In genomic region chr2:69469375-69469774, GRCh38 we compare ENCODE assay signal across 14 cellular contexts. TPM values are rescaled to one million over a fixed set of nuclear protein-coding genes. Genes with fewer than 3 reads are reported as not detected.
DNase-seq lines count a peak whose midpoint lies in the region; ATAC-seq and TF ChIP-seq lines count a peak whose summit lies in the region.
"Had no signal": no experiment of that assay in that cellular context is flagged by ENCODE, and none has a peak within 500 bp of the region (broad histone marks: within the 10 kb centered on the region; RNA-seq: fewer than 3 reads in every experiment).

No MANE protein-coding gene starts in this region.

- peaks cover 5% of the 10 kb centered on the region for H3K4me1 Mint-ChIP-seq in activated naive CD8-positive, alpha-beta T cell treated with anti-CD3 and anti-CD28 coated beads for 36 hours

- H3K56ac ChIP-seq in mesendoderm (ENCODE audit: low read length), result no peak overlapping the region

- H3K18ac ChIP-seq in mesendoderm (ENCODE audit: low read length), result peak overlapping the region; percentile 11

- TF ChIP-seq CTCF in left ventricle myocardium inferior (IDR thresholded peaks at IDR 0.05; ENCODE audit: borderline replicate concordance), result no peak

- DNase-seq in left ventricle myocardium inferior (no peak), Right ventricle myocardium superior (no peak), mesendoderm (no peak), AG08395 (ENCODE audit: low spot score) (no peak)
- DNase-seq in activated naive CD8-positive, alpha-beta T cell treated with anti-CD3 and anti-CD28 coated beads for 36 hours, result no peak
- DNase-seq: KBM-7, NCI-H1105 treated with DMSO at 0.1 percent for 48 hours, NCI-H1694, NCI-H2081 treated with DMSO at 0.1 percent for 48 hours, NCI-H510A, NCI-H774 had no signal

- H3K27ac Mint-ChIP-seq in activated naive CD8-positive, alpha-beta T cell treated with anti-CD3 and anti-CD28 coated beads for 36 hours, result peak overlapping the region; percentile 49

- no peaks in the 10 kb centered on the region for H3K27me3 ChIP-seq in left ventricle myocardium inferior (ENCODE audit: low read depth)
- H3K27me3 ChIP-seq in mesendoderm (ENCODE audit: insufficient read depth, low read length, poor library complexity), result no peaks in the 10 kb centered on the region

- peaks cover 36% of the 10 kb centered on the region for H3K4me1 ChIP-seq in left ventricle myocardium inferior
- peaks cover 2% of the 10 kb centered on the region for H3K4me1 ChIP-seq in mesendoderm (ENCODE audit: control insufficient read depth, low read depth, low read length)

- H3K79me1 ChIP-seq in mesendoderm (ENCODE audit: low read length), result no peaks in the 10 kb centered on the region

- intact Hi-C loops in left ventricle myocardium inferior (cut with micrococcal nuclease) (no loop called here), Right ventricle myocardium superior (cut with DNase I) (no loop called here)

- no peaks in the 10 kb centered on the region for H3K9me3 ChIP-seq in left ventricle myocardium inferior (replicated peaks)

- H3K4ac ChIP-seq in mesendoderm (ENCODE audit: low read depth, low read length), result peak overlapping the region; percentile 81

- no peak overlapping the region for H3K9ac ChIP-seq in mesendoderm (ENCODE audit: low read length)

- H4K5ac ChIP-seq in mesendoderm (ENCODE audit: low read length), result no peak overlapping the region

- no peak overlapping the region for H3K4me2 ChIP-seq in mesendoderm (ENCODE audit: low read length)

- no peak overlapping the region for H2BK120ac ChIP-seq in mesendoderm (ENCODE audit: low read depth, low read length)

- no peak overlapping the region for H4K8ac ChIP-seq in mesendoderm (ENCODE audit: low read depth, low read length)

- H3K4me3 ChIP-seq in left ventricle myocardium inferior, result no peak overlapping the region
- no peak overlapping the region for H3K4me3 ChIP-seq in mesendoderm (ENCODE audit: low read length)

- H2BK15ac ChIP-seq in mesendoderm (replicated peaks; ENCODE audit: low read depth), result no peak overlapping the region

- no peak overlapping the region for H2AK5ac ChIP-seq in mesendoderm (ENCODE audit: low read length)

- peak overlapping the region; percentile 7 for H3K27ac ChIP-seq in left ventricle myocardium inferior (replicated peaks)
- H3K27ac ChIP-seq in mesendoderm (ENCODE audit: low read depth, low read length), result no peak overlapping the region

- no peak overlapping the region for H2BK5ac ChIP-seq in mesendoderm (ENCODE audit: low read length)

- peaks cover 12% of the 10 kb centered on the region for H3K36me3 ChIP-seq in left ventricle myocardium inferior
- H3K36me3 ChIP-seq in mesendoderm (ENCODE audit: control insufficient read depth, insufficient read depth, low read length), result peaks cover 3% of the 10 kb centered on the region

- no peaks in the 10 kb centered on the region for H3K9me3 Mint-ChIP-seq in activated naive CD8-positive, alpha-beta T cell treated with anti-CD3 and anti-CD28 coated beads for 36 hours

- H3K4me3 Mint-ChIP-seq in activated naive CD8-positive, alpha-beta T cell treated with anti-CD3 and anti-CD28 coated beads for 36 hours, result no peak overlapping the region

- H3K36me3 Mint-ChIP-seq in activated naive CD8-positive, alpha-beta T cell treated with anti-CD3 and anti-CD28 coated beads for 36 hours, result peaks cover 18% of the 10 kb centered on the region

- no peaks in the 10 kb centered on the region for H3K79me2 ChIP-seq in mesendoderm (ENCODE audit: control insufficient read depth, insufficient read depth, low read length)

- no peaks in the 10 kb centered on the region for H3K27me3 Mint-ChIP-seq in activated naive CD8-positive, alpha-beta T cell treated with anti-CD3 and anti-CD28 coated beads for 36 hours

- no CpG with 5 or more reads among the region's 3 CpGs for WGBS in mesendoderm (ENCODE audit: extremely low coverage, insufficient coverage, low lambda C conversion rate)

- H3K23ac ChIP-seq in mesendoderm (ENCODE audit: low read length), result no peak overlapping the region

- ATAC-seq in Right ventricle myocardium superior (ENCODE audit: poor library complexity) (no peak), HG03432 (IDR thresholded peaks at IDR 0.05; ENCODE audit: unreplicated experiment) (no peak), HG03135 (IDR thresholded peaks at IDR 0.05; ENCODE audit: unreplicated experiment) (no peak)
- ATAC-seq: Right ventricle myocardium inferior had no signal

RNA-seq across cellular contexts. Expression of gene NFU1, which starts 32.1 kb away (rescaled TPM):
- total RNA-seq in left ventricle myocardium inferior (117 TPM), Right ventricle myocardium superior (134 TPM)
- 10 to 100 TPM; 47.4 to 50.9 TPM for total RNA-seq in activated naive CD8-positive, alpha-beta T cell treated with anti-CD3 and anti-CD28 coated beads for 36 hours
- polyA plus RNA-seq in mesendoderm (2013, experiment 1 of 2), result 96.6 TPM
- 97.0 TPM for polyA plus RNA-seq in mesendoderm (2013, experiment 2 of 2)
